In the genomic region with DNA sequence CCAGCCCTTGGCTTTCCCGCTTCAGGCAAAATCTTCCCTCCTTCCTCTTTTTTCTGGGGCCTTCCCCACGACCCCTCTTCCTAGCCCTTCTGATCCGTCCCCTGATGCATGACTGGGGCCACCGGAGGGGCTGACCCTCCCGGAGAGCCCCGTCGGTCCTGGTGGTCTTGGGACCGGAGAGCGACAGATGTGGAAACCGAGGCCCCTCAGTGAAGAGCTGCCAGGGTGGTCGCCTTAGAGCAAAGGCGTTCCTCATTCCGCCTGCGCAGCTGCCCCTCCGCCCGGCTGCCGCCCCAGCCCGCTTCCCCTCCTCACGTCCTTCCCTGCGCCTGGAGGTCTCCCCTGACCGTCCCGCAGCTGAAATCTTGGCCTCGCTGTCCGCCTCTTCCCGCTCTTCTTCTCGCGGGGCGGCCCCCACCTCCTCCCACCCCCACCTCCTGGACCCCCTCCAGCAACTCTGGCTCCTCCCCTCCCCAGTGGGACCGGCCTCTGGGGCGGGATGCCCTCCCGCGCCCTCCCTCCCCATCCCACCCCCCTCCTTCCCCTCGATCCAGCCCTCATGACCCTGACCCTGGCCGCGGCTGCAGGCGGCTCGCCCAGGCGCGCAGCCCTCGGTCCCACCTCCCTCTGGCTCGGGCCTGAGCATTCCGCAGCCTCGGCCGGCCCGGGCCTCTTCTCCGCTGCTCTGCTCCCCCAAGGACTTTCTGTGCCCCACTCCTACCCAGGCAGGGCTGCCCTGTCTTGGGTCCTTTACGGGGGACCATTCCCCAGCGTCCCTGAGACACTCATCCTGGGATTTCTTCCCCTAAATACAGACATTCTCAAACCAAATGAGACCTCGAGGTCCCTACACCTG, we compare ENCODE assay signal across 1 cellular context.
TF ChIP-seq lines count a peak whose summit lies in the region.

A gene (minus strand): TSS at position 367 of the 856 bp plus-strand sequence. CDS start 1,020 bp downstream, outside the sequence.

TF ChIP-seq in SK-N-SH, 30 proteins besides CTCF, POLR2A, EP300 and RAD21 (continued from another document):
- TF ChIP-seq, protein P1, sequence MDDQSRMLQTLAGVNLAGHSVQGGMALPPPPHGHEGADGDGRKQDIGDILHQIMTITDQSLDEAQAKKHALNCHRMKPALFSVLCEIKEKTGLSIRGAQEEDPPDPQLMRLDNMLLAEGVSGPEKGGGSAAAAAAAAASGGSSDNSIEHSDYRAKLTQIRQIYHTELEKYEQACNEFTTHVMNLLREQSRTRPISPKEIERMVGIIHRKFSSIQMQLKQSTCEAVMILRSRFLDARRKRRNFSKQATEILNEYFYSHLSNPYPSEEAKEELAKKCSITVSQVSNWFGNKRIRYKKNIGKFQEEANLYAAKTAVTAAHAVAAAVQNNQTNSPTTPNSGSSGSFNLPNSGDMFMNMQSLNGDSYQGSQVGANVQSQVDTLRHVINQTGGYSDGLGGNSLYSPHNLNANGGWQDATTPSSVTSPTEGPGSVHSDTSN (IDR thresholded peaks at IDR 0.05) = no peak
- TF ChIP-seq POLR2AphosphoS5 (IDR thresholded peaks at IDR 0.05; ENCODE audit: low read depth, low read length) (no peak), YY1 (IDR thresholded peaks at IDR 0.05; ENCODE audit: low read depth) (no peak), SMC3 (IDR thresholded peaks at IDR 0.05; ENCODE audit: low read depth, low read length) (no peak), RFX5 (IDR thresholded peaks at IDR 0.05; ENCODE audit: low read length) (no peak), MXI1 (IDR thresholded peaks at IDR 0.05; ENCODE audit: low read depth, low read length) (no peak), RCOR1 (IDR thresholded peaks at IDR 0.05; ENCODE audit: low read length) (no peak)
- TF ChIP-seq, protein P2, sequence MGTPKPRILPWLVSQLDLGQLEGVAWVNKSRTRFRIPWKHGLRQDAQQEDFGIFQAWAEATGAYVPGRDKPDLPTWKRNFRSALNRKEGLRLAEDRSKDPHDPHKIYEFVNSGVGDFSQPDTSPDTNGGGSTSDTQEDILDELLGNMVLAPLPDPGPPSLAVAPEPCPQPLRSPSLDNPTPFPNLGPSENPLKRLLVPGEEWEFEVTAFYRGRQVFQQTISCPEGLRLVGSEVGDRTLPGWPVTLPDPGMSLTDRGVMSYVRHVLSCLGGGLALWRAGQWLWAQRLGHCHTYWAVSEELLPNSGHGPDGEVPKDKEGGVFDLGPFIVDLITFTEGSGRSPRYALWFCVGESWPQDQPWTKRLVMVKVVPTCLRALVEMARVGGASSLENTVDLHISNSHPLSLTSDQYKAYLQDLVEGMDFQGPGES (IDR thresholded peaks at IDR 0.05; ENCODE audit: low read depth, low read length) = no peak
- TF ChIP-seq, protein P3, sequence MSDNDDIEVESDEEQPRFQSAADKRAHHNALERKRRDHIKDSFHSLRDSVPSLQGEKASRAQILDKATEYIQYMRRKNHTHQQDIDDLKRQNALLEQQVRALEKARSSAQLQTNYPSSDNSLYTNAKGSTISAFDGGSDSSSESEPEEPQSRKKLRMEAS (IDR thresholded peaks at IDR 0.05; ENCODE audit: low read depth) = no peak
- TF ChIP-seq, protein P4, sequence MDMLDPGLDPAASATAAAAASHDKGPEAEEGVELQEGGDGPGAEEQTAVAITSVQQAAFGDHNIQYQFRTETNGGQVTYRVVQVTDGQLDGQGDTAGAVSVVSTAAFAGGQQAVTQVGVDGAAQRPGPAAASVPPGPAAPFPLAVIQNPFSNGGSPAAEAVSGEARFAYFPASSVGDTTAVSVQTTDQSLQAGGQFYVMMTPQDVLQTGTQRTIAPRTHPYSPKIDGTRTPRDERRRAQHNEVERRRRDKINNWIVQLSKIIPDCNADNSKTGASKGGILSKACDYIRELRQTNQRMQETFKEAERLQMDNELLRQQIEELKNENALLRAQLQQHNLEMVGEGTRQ (IDR thresholded peaks at IDR 0.05; ENCODE audit: borderline replicate concordance, low read depth, low read length) = no peak
